Comparison of ENCODE assay signal across 11 cellular contexts in genomic region chr15:52383100-52383588, GRCh38.
A peak's percentile ranks its signal among the peaks of the same experiment; 100 is the strongest.
DNase-seq lines count a peak whose midpoint lies in the region; ATAC-seq and TF ChIP-seq lines count a peak whose summit lies in the region.
"Had no signal": no experiment of that assay in that cellular context is flagged by ENCODE, and none has a peak within 500 bp of the region (broad histone marks: within the 10 kb centered on the region; RNA-seq: fewer than 3 reads in every experiment).

No MANE protein-coding gene starts in this region.

- intact Hi-C loops in CD4-positive, alpha-beta T cell (cut with DNase I, micrococcal nuclease): no loop called here
- intact Hi-C loops in body of pancreas (cut with DNase I): no loop called here

- DNase-seq in activated T-cell treated with anti-CD3 and anti-CD28 coated beads, Interleukin-2, amount 50 U/mL, for 72 hours: no peak
- DNase-seq in activated T-cell treated with anti-CD3 and anti-CD28 coated beads, Interleukin-2, amount 50 U/mL, for 1 hour: no peak
- DNase-seq in WTC11 (ENCODE audit: low spot score) (no peak), superior temporal gyrus (ENCODE audit: extremely low spot score) (peak; percentile 49), HEK293T (ENCODE audit: extremely low spot score) (no peak), body of pancreas (no peak)
- DNase-seq in CD4-positive, alpha-beta T cell: no peak
- DNase-seq: heart right ventricle, SIG-M5 had no signal

- peak overlapping the region in 1 of 2 donors; percentile 7 for H3K4me3 Mint-ChIP-seq in activated T-cell treated with anti-CD3 and anti-CD28 coated beads, Interleukin-2, amount 50 U/mL, for 72 hours
- no peak overlapping the region for H3K4me3 Mint-ChIP-seq in WTC11
- no peak overlapping the region for H3K4me3 Mint-ChIP-seq in CD4-positive, alpha-beta T cell
- H3K4me3 Mint-ChIP-seq: central memory CD8-positive, alpha-beta T cell had no signal

- no peaks in the 10 kb centered on the region for H3K4me1 ChIP-seq in body of pancreas

- H3K9me3 Mint-ChIP-seq in activated T-cell treated with anti-CD3 and anti-CD28 coated beads, Interleukin-2, amount 50 U/mL, for 72 hours: no peaks in the 10 kb centered on the region
- H3K9me3 Mint-ChIP-seq in WTC11: no peaks in the 10 kb centered on the region
- no peaks in the 10 kb centered on the region for H3K9me3 Mint-ChIP-seq in CD4-positive, alpha-beta T cell
- H3K9me3 Mint-ChIP-seq: central memory CD8-positive, alpha-beta T cell had no signal

- peak overlapping the region; percentile 20 for H3K27ac Mint-ChIP-seq in activated T-cell treated with anti-CD3 and anti-CD28 coated beads, Interleukin-2, amount 50 U/mL, for 72 hours
- H3K27ac Mint-ChIP-seq in WTC11: 0 out of 2 replicates have a peak overlapping the region, but pooled peaks have one; percentile 43
- no peak overlapping the region for H3K27ac Mint-ChIP-seq in CD4-positive, alpha-beta T cell

- peaks cover 5 to 8% of the 10 kb centered on the region in 2 donors for H3K36me3 Mint-ChIP-seq in activated T-cell treated with anti-CD3 and anti-CD28 coated beads, Interleukin-2, amount 50 U/mL, for 72 hours (ENCODE audit: insufficient read depth in 2 of 2)
- H3K36me3 Mint-ChIP-seq in WTC11: peaks cover 10% of the 10 kb centered on the region
- peaks cover 78% of the 10 kb centered on the region for H3K36me3 Mint-ChIP-seq in CD4-positive, alpha-beta T cell (ENCODE audit: low read depth)

- CTCF ChIA-PET in WTC11 (lab: Charles Lee): no interaction called here
- CTCF ChIA-PET in CD4-positive, alpha-beta T cell (lab: Charles Lee): no interaction called here
- CTCF ChIA-PET in HEK293T (lab: Yijun Ruan, JAX): interaction anchor here (1.2 kb wide), 1 partner anchor 12 kb away, joined by 3 read pairs; no protein-coding TSS in a partner anchor

- ATAC-seq in activated T-cell treated with anti-CD3 and anti-CD28 coated beads, Interleukin-2, amount 50 U/mL, for 72 hours (replicated peaks in 1 of 2): no peak
- peak; percentile 30 for ATAC-seq in HG02852 (IDR thresholded peaks at IDR 0.05; ENCODE audit: unreplicated experiment)
- ATAC-seq in WTC11: no peak
- ATAC-seq in CD4-positive, alpha-beta T cell (ENCODE audit: poor library complexity): no peak
- ATAC-seq in body of pancreas: no peak
- ATAC-seq: heart right ventricle had no signal

- 84 to 91% methylated on average over 2 of the region's 2 CpGs for WGBS in body of pancreas, 2 donors

- no peaks in the 10 kb centered on the region for H3K9me3 ChIP-seq in CD4-positive, alpha-beta T cell (ENCODE audit: control insufficient read depth, low read length)
- H3K9me3 ChIP-seq in body of pancreas: no peaks in the 10 kb centered on the region
- H3K9me3 ChIP-seq: heart right ventricle had no signal

- H3K27me3 ChIP-seq in CD4-positive, alpha-beta T cell (ENCODE audit: control insufficient read depth, insufficient read depth, low read length): no peaks in the 10 kb centered on the region
- no peaks in the 10 kb centered on the region for H3K27me3 ChIP-seq in body of pancreas
- H3K27me3 ChIP-seq: heart right ventricle had no signal

- no peak overlapping the region for H3K27ac ChIP-seq in CD4-positive, alpha-beta T cell (ENCODE audit: low read depth, low read length)
- no peak overlapping the region for H3K27ac ChIP-seq in body of pancreas
- H3K27ac ChIP-seq: heart right ventricle had no signal

- no peak overlapping the region for H3K4me3 ChIP-seq in body of pancreas
- H3K4me3 ChIP-seq: heart right ventricle had no signal

- H3K27me3 Mint-ChIP-seq in activated T-cell treated with anti-CD3 and anti-CD28 coated beads, Interleukin-2, amount 50 U/mL, for 72 hours (ENCODE audit: low read depth): no peaks in the 10 kb centered on the region
- no peaks in the 10 kb centered on the region for H3K27me3 Mint-ChIP-seq in WTC11 (ENCODE audit: low read depth)
- H3K27me3 Mint-ChIP-seq in CD4-positive, alpha-beta T cell: no peaks in the 10 kb centered on the region
- H3K27me3 Mint-ChIP-seq: central memory CD8-positive, alpha-beta T cell had no signal

- TF ChIP-seq POLR2A in body of pancreas (IDR thresholded peaks at IDR 0.05): no peak

- POLR2A ChIA-PET in WTC11 (lab: Charles Lee) (no interaction called here), HEK293T (lab: Yijun Ruan, JAX) (no interaction called here)
- POLR2A ChIA-PET in CD4-positive, alpha-beta T cell (lab: Charles Lee): no interaction called here

- H3K4me1 Mint-ChIP-seq in activated T-cell treated with anti-CD3 and anti-CD28 coated beads, Interleukin-2, amount 50 U/mL, for 72 hours (ENCODE audit: low read depth): peaks cover 20% of the 10 kb centered on the region
- no peaks in the 10 kb centered on the region for H3K4me1 Mint-ChIP-seq in WTC11
- H3K4me1 Mint-ChIP-seq in CD4-positive, alpha-beta T cell (ENCODE audit: low read depth): no peaks in the 10 kb centered on the region
- H3K4me1 Mint-ChIP-seq: central memory CD8-positive, alpha-beta T cell had no signal

- peaks cover 3 to 6% of the 10 kb centered on the region in 2 donors for H3K36me3 ChIP-seq in body of pancreas (replicated peaks in 1 of 2; ENCODE audit: insufficient read depth in 1 of 2, low read depth in 2 of 2)

- TF ChIP-seq CTCF in WTC11 (IDR thresholded peaks at IDR 0.05) (no peak), body of pancreas (IDR thresholded peaks at IDR 0.05) (no peak)
- no peak for TF ChIP-seq CTCF in CD4-positive, alpha-beta T cell (IDR thresholded peaks at IDR 0.05)

TF ChIP-seq in WTC11, 78 proteins besides CTCF, POLR2A, EP300 and RAD21 (continues in another document):
- TF ChIP-seq STAT6 (CRISPR knock-in tag; conservative IDR thresholded peaks at IDR 0.05; ENCODE audit: low read depth) (no peak), ATF2 (CRISPR knock-in tag; IDR thresholded peaks at IDR 0.05; ENCODE audit: borderline replicate concordance, low read depth) (no peak)

TF ChIP-seq in HEK293T, 16 proteins besides CTCF, POLR2A, EP300 and RAD21:
- no peak for TF ChIP-seq CTBP1 (IDR thresholded peaks at IDR 0.05; ENCODE audit: borderline replicate concordance)
- TF ChIP-seq NFRKB (IDR thresholded peaks at IDR 0.05): no peak
- TF ChIP-seq TARDBP (IDR thresholded peaks at IDR 0.05): no peak
- no peak for TF ChIP-seq ELF4 (IDR thresholded peaks at IDR 0.05)
TF ChIP-seq in HEK293T: peak in this region for 0.
